23 cellular contexts compared by ENCODE assay signal in the genomic region with DNA sequence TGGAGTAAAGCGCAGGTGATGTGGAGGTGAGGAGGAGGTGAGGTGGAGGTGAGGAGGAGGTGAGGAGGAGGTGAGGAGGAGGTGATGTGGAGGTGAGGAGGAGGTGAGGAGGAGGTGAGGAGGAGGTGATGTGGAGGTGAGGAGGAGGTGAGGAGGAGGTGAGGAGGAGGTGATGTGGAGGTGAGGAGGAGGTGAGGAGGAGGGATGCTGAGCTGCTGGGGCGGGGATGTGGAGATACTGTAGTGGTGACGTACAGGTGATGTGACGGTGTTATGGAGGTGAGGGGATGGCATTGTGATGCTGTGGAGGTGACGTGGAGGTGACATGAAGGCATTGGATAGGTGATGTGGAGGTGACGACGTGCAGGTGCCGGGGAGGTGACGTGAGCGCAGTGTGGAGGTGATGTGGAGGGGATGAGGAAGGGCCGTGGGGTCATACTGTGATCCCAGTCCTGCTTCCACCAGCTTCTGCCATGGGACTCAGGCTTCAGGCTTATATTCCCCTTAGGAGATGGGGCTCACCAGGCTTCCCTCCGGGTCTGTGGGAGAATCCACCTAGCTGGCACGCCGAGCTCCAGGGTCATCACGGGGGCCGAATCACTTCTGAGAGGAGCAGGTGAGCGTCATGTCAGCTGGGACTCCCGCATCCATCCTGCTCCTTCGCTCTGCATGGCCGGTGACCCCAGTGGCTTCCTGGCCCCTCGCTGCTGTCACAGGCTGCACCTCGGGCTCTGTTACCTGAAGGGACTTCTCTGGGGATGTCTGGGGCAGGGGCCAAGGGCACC.
"Had no signal": no experiment of that assay in that cellular context is flagged by ENCODE, and none has a peak within 500 bp of the region (broad histone marks: within the 10 kb centered on the region; RNA-seq: fewer than 3 reads in every experiment).

No MANE protein-coding gene starts in this region.

- ATAC-seq: Panc1, PC-3 had no signal

- H3K27me3 ChIP-seq: MG63, SJSA1 had no signal

- H3K4me1 ChIP-seq: SJSA1 had no signal

- DNase-seq: IMR-90, Karpas-422, KG1, MG63, NCI-H1092 treated with DMSO at 0.1 percent for 48 hours, NCI-H1436, NCI-H187, NCI-H2029, NCI-H2081 treated with DMSO at 0.1 percent for 48 hours, NCI-H2171, NCI-H226, NCI-H446, NCI-H510A, NCI-H524 treated with DMSO at 0.1 percent for 48 hours, NCI-H69, NCI-H774, PC-3, Right ventricle myocardium superior, SIG-M5 had no signal

- H3K36me3 ChIP-seq: MG63, SJSA1 had no signal

- H3K9me3 ChIP-seq: MG63, SJSA1 had no signal

- H3K27ac ChIP-seq: RWPE1, SJSA1, SK-N-MC had no signal

- H3K4me3 ChIP-seq: MG63, SJSA1, SK-N-MC had no signal
